9 cellular contexts compared by ENCODE assay signal in the genomic region with DNA sequence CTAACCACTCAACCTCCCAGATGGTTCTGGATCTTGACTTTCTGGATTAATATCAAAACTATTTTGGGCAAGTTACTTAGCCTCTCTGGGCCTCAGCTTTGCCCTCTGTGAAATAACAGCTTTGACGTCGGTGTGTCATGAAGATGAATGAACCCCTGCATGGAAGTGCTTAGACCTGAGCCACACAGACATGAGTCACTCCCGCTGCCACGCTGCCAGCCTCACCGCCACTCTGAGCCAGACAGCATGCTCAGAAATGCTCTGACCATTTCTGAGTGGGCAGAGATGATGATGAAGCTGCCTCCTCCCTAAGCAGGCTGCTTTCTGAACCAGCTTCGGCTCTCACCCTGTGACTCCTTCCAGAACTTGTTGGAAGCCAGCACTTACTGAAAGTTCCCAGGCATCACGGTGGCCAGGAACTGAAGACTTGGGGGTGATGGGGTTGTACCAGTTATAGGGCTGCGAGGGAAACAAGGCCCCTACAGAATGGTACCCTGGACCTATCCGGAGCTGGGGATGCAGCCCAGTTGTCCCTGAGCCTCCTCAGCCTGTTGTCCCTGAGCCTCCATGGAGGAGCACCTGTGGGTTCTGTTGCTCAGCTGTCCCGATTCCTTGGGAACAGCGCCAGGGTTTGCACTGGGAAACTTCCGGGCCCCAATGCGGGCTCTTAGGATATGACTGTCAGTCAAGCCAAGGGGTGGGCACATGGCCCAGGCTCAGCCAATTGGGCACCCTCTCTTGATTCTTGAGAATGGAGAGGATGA. TPM values are rescaled to one million over a fixed set of nuclear protein-coding genes. Genes with fewer than 3 reads are reported as not detected.
DNase-seq lines count a peak whose midpoint lies in the region; TF ChIP-seq lines count a peak whose summit lies in the region.
"Had no signal": no experiment of that assay in that cellular context is flagged by ENCODE, and none has a peak within 500 bp of the region (broad histone marks: within the 10 kb centered on the region; RNA-seq: fewer than 3 reads in every experiment).

No MANE protein-coding gene starts in this region.

- H3K27me3 Mint-ChIP-seq in progenitor cell of endocrine pancreas: peaks cover 25% of the 10 kb centered on the region

- H2BK15ac ChIP-seq in neuronal stem cell (ENCODE audit: low read length): no peak overlapping the region

- peak; percentile 74 for DNase-seq in AG20443 (ENCODE audit: low spot score)
- peak; percentile 69 for DNase-seq in NCI-H69 (lab: John Stamatoyannopoulos, UW)
- peak; percentile 72 for DNase-seq in astrocyte of the spinal cord (ENCODE audit: low read depth, low spot score)
- DNase-seq in neuronal stem cell (ENCODE audit: low spot score): no peak
- no peak for DNase-seq in progenitor cell of endocrine pancreas (ENCODE audit: low spot score, unreplicated experiment)
- no peak for DNase-seq in NCI-H524 treated with DMSO at 0.1 percent for 48 hours (lab: John Stamatoyannopoulos, UW)
- no peak for DNase-seq in KG1 (lab: John Stamatoyannopoulos, UW)
- DNase-seq in DMS79 (lab: John Stamatoyannopoulos, UW): no peak

- H4K8ac ChIP-seq in neuronal stem cell (ENCODE audit: low read depth, low read length): no peak overlapping the region

- H3K4me2 ChIP-seq in neuronal stem cell (ENCODE audit: insufficient read depth, low read length, poor library complexity, severe bottlenecking): no peak overlapping the region

- no peaks in the 10 kb centered on the region for H3K79me1 ChIP-seq in neuronal stem cell (ENCODE audit: low read depth, low read length)

- H3K9me3 ChIP-seq in neuronal stem cell (replicated peaks in 1 of 2; ENCODE audit: control insufficient read depth in 2 of 2, insufficient read depth in 1 of 2, low read depth in 1 of 2, low read length in 2 of 2): no peaks in the 10 kb centered on the region

- H3K18ac ChIP-seq in neuronal stem cell (ENCODE audit: low read length): no peak overlapping the region

- no peak overlapping the region for H2BK5ac ChIP-seq in neuronal stem cell (ENCODE audit: low read length)

- no peak overlapping the region for H2AK5ac ChIP-seq in neuronal stem cell (ENCODE audit: low read depth, low read length)

- H3K27ac Mint-ChIP-seq in progenitor cell of endocrine pancreas: no peak overlapping the region

- H3K9me3 Mint-ChIP-seq in progenitor cell of endocrine pancreas (ENCODE audit: low read depth): no peaks in the 10 kb centered on the region

- no peak overlapping the region for H3K4ac ChIP-seq in neuronal stem cell (ENCODE audit: low read length)

- peaks cover 1% of the 10 kb centered on the region for H3K4me1 Mint-ChIP-seq in progenitor cell of endocrine pancreas (ENCODE audit: low read depth)

- H3K4me3 ChIP-seq in astrocyte of the spinal cord (ENCODE audit: low read depth, low read length): no peak overlapping the region
- H3K4me3 ChIP-seq in neuronal stem cell (ENCODE audit: low read length in 2 of 2): no peak overlapping the region
- H3K4me3 ChIP-seq: skin epidermis had no signal

- in situ Hi-C loops in astrocyte of the spinal cord (cut with HindIII; ENCODE audit: low sequenced_read_pairs): no loop called here

- no peaks in the 10 kb centered on the region for H3K36me3 ChIP-seq in neuronal stem cell (replicated peaks in 1 of 2; ENCODE audit: control insufficient read depth in 2 of 2, insufficient read depth in 2 of 2, low read length in 2 of 2)

- peaks cover 0 to 49% (median 0%) of the 10 kb centered on the region in 3 experiments for H3K27me3 ChIP-seq in neuronal stem cell (ENCODE audit: control insufficient read depth in 3 of 3, insufficient read depth in 3 of 3, low read depth in 1 of 3, low read length in 3 of 3)

- H2AFZ ChIP-seq in neuronal stem cell (ENCODE audit: low read length): no peak overlapping the region

- H2BK120ac ChIP-seq in neuronal stem cell (ENCODE audit: low read depth, low read length): no peak overlapping the region

- TF ChIP-seq CTCF in astrocyte of the spinal cord (IDR thresholded peaks at IDR 0.05; ENCODE audit: low read depth, low read length) (no peak), progenitor cell of endocrine pancreas (IDR thresholded peaks at IDR 0.05; ENCODE audit: unreplicated experiment) (no peak)

- H3K23ac ChIP-seq in neuronal stem cell (ENCODE audit: low read depth, low read length, poor library complexity): no peak overlapping the region

- H4K91ac ChIP-seq in neuronal stem cell (ENCODE audit: low read depth, low read length, poor library complexity): no peak overlapping the region

- H3K36me3 Mint-ChIP-seq in progenitor cell of endocrine pancreas (ENCODE audit: insufficient read depth): no peaks in the 10 kb centered on the region

- H3K4me1 ChIP-seq in neuronal stem cell (ENCODE audit: control insufficient read depth in 2 of 2, insufficient read depth in 1 of 2, low read depth in 1 of 2, low read length in 2 of 2): peaks cover 0 to 11% of the 10 kb centered on the region in 2 donors

- no peak overlapping the region for H3K9ac ChIP-seq in neuronal stem cell (ENCODE audit: low read depth, low read length, poor library complexity)

- no peak overlapping the region for H2BK12ac ChIP-seq in neuronal stem cell (ENCODE audit: low read length)

- WGBS in neuronal stem cell (ENCODE audit: extremely low coverage in 2 of 2, insufficient read length in 2 of 2, insufficient replicate concordance in 1 of 2), 2 donors: no CpG with 5 or more reads among the region's 13 CpGs

- no peak overlapping the region for H3K27ac ChIP-seq in neuronal stem cell (replicated peaks; ENCODE audit: low read length)
- H3K27ac ChIP-seq: skin epidermis had no signal

- no peak overlapping the region for H3K4me3 Mint-ChIP-seq in progenitor cell of endocrine pancreas (ENCODE audit: low read depth)

- H3K14ac ChIP-seq in neuronal stem cell (ENCODE audit: low read length): peak overlapping the region; percentile 51

RNA-seq across cellular contexts. Expression of gene CCDC197, which starts 2.0 kb away (rescaled TPM):
- not detected for polyA plus RNA-seq in neuronal stem cell (2013, experiment 1 of 2)
- not detected for polyA plus RNA-seq in neuronal stem cell (2013, experiment 2 of 2)
- not detected in 2 replicates for total RNA-seq in progenitor cell of endocrine pancreas

RNA-seq across cellular contexts. Expression of gene ASB2, which starts 18.7 kb away (rescaled TPM):
- 0.43 TPM for polyA plus RNA-seq in neuronal stem cell (2013, experiment 1 of 2)
- 0.50 TPM for polyA plus RNA-seq in neuronal stem cell (2013, experiment 2 of 2)
- total RNA-seq in progenitor cell of endocrine pancreas: not detected in 2 replicates

RNA-seq across cellular contexts. Expression of gene OTUB2, which starts 31.0 kb away (rescaled TPM):
- 5.1 TPM for polyA plus RNA-seq in neuronal stem cell (2013, experiment 1 of 2)
- polyA plus RNA-seq in neuronal stem cell (2013, experiment 2 of 2): 5.0 TPM
- 7.0 and 7.4 TPM in 2 replicates for total RNA-seq in progenitor cell of endocrine pancreas

Comparison
In these comparisons a context has a peak if more than half of its experiments do, and no peak if none do; other contexts are left out.
1. DNase-seq: peak in AG20443 (single experiment), NCI-H69 (single experiment) and astrocyte of the spinal cord (single experiment); none in neuronal stem cell (single experiment), progenitor cell of endocrine pancreas (single experiment), NCI-H524 treated with DMSO at 0.1 percent for 48 hours (single experiment), KG1 (single experiment) and DMS79 (single experiment).